ENCODE assay signal across 8 cellular contexts in genomic region chr12:57347284-57347683, GRCh38.
"Had no signal": no experiment of that assay in that cellular context is flagged by ENCODE, and none has a peak within 500 bp of the region (broad histone marks: within the 10 kb centered on the region; RNA-seq: fewer than 3 reads in every experiment).

No MANE protein-coding gene starts in this region.

- ATAC-seq: GM23338 had no signal

- H3K27ac Mint-ChIP-seq: GM23338, H9, HFFc6 had no signal

- H3K4me3 Mint-ChIP-seq: GM23338, H9, HFFc6 had no signal

- H3K9me3 Mint-ChIP-seq: GM23338, H9, HFFc6 had no signal

- H3K4me1 ChIP-seq: HAP-1 had no signal

- H3K4me3 ChIP-seq: GM23248, GM23338, HAP-1 had no signal

- H2AFZ ChIP-seq: GM23248, GM23338 had no signal

- H3K9me3 ChIP-seq: HAP-1 had no signal

- H3K27ac ChIP-seq: GM23248 had no signal

- H3K36me3 ChIP-seq: HAP-1 had no signal

- H3K4me2 ChIP-seq: GM23338 had no signal

- DNase-seq: GM23248, GOT3, H7, H9, HCEC 1CT, HFFc6 had no signal
